In genomic region chr3:87287025-87287424, GRCh38 we compare ENCODE assay signal across 14 cellular contexts. TPM values are rescaled to one million over a fixed set of nuclear protein-coding genes. Genes with fewer than 3 reads are reported as not detected.
DNase-seq lines count a peak whose midpoint lies in the region; ATAC-seq and TF ChIP-seq lines count a peak whose summit lies in the region.
"Had no signal": no experiment of that assay in that cellular context is flagged by ENCODE, and none has a peak within 500 bp of the region (broad histone marks: within the 10 kb centered on the region; RNA-seq: fewer than 3 reads in every experiment).

No MANE protein-coding gene starts in this region.

- no peak overlapping the region for H2AFZ ChIP-seq in GM23338

- ATAC-seq in GM18907 (IDR thresholded peaks at IDR 0.05; ENCODE audit: unreplicated experiment) (peak; percentile 62), HG03439 (IDR thresholded peaks at IDR 0.05; ENCODE audit: unreplicated experiment) (peak; percentile 75), GM23338 (no peak)
- ATAC-seq: left colon had no signal

- no peaks in the 10 kb centered on the region; the same call in 1 of the 2 replicates for H3K9me2 ChIP-seq in GM23338 (ENCODE audit: insufficient read depth)

- H3K27ac Mint-ChIP-seq in GM23338 = no peak overlapping the region
- H3K27ac Mint-ChIP-seq: activated naive CD4-positive, alpha-beta T cell treated with anti-CD3 and anti-CD28 coated beads for 36 hours had no signal

- no peak overlapping the region for H3K4me2 ChIP-seq in GM23338

- no peaks in the 10 kb centered on the region for H3K79me2 ChIP-seq in GM23338 (replicated peaks; ENCODE audit: insufficient read depth)

- H4K20me1 ChIP-seq in GM23338 (replicated peaks; ENCODE audit: insufficient read depth) = no peaks in the 10 kb centered on the region

- H3K36me3 ChIP-seq in GM23338 (ENCODE audit: insufficient read depth) = no peaks in the 10 kb centered on the region

- H3K4me3 Mint-ChIP-seq in GM23338 = no peak overlapping the region
- H3K4me3 Mint-ChIP-seq: activated naive CD4-positive, alpha-beta T cell treated with anti-CD3 and anti-CD28 coated beads for 36 hours had no signal

- no peaks in the 10 kb centered on the region for H3K36me3 Mint-ChIP-seq in GM23338 (ENCODE audit: low read depth)

- H3F3A ChIP-seq in GM23338 (replicated peaks; ENCODE audit: low read depth) = no peaks in the 10 kb centered on the region

- TF ChIP-seq CTCF in epithelial cell of proximal tubule (conservative IDR thresholded peaks at IDR 0.05; ENCODE audit: low read depth, low read length) (no peak), GM23338 (conservative IDR thresholded peaks at IDR 0.05; ENCODE audit: low read depth in 2 of 2) (no peak)

- H3K4me1 ChIP-seq in GM23338 (ENCODE audit: insufficient read depth) = no peaks in the 10 kb centered on the region

- DNase-seq in AG08395 (ENCODE audit: low spot score) (peak; percentile 10), epithelial cell of proximal tubule (ENCODE audit: low read depth) (peak; percentile 13), NCI-H524 (lab: John Stamatoyannopoulos, UW) (no peak), Kasumi-1 (lab: John Stamatoyannopoulos, UW) (no peak), GM23338 (ENCODE audit: low spot score) (no peak)
- DNase-seq in activated naive CD4-positive, alpha-beta T cell treated with Interleukin-2 at 50 U/mL for 16 hours = no peak
- DNase-seq: activated naive CD4-positive, alpha-beta T cell treated with anti-CD3 and anti-CD28 coated beads for 36 hours; Karpas-422; left colon; NCI-H82 had no signal

- H3K27me3 ChIP-seq in GM23338 (ENCODE audit: insufficient read depth) = no peaks in the 10 kb centered on the region

- no peaks in the 10 kb centered on the region for H3K4me1 Mint-ChIP-seq in GM23338

- H3K27ac ChIP-seq in GM23338 (ENCODE audit: low read depth) = no peak overlapping the region
- H3K27ac ChIP-seq: C4-2B had no signal

- H3K9me3 Mint-ChIP-seq in GM23338 = no peaks in the 10 kb centered on the region
- H3K9me3 Mint-ChIP-seq: activated naive CD4-positive, alpha-beta T cell treated with anti-CD3 and anti-CD28 coated beads for 36 hours had no signal

- no peaks in the 10 kb centered on the region for H3K27me3 Mint-ChIP-seq in GM23338 (ENCODE audit: insufficient read depth, low read depth, poor library complexity)

- no peak overlapping the region for H3K4me3 ChIP-seq in epithelial cell of proximal tubule (ENCODE audit: low read depth, low read length)
- no peak overlapping the region for H3K4me3 ChIP-seq in GM23338

TF ChIP-seq in GM23338, 12 proteins besides CTCF, POLR2A, EP300 and RAD21 (continues in another document):
- TF ChIP-seq NANOG (IDR thresholded peaks at IDR 0.05; ENCODE audit: borderline replicate concordance) (no peak), CREB1 (CRISPR knock-in tag; IDR thresholded peaks at IDR 0.05; ENCODE audit: low read depth) (no peak), ZNF331 (CRISPR knock-in tag; IDR thresholded peaks at IDR 0.05; ENCODE audit: low read depth) (no peak), REST (IDR thresholded peaks at IDR 0.05; ENCODE audit: unreplicated experiment) (no peak), ETS1 (IDR thresholded peaks at IDR 0.05) (no peak), ZNF114 (CRISPR knock-in tag; IDR thresholded peaks at IDR 0.05) (no peak), STAT1 (IDR thresholded peaks at IDR 0.05; ENCODE audit: unreplicated experiment) (no peak), EZH2 (IDR thresholded peaks at IDR 0.05; ENCODE audit: low read depth, unreplicated experiment) (no peak), EZH2phosphoT487 (IDR thresholded peaks at IDR 0.05; ENCODE audit: unreplicated experiment) (no peak)

RNA-seq across cellular contexts. Expression of gene POU1F1, which starts 10.6 kb away (rescaled TPM):
- not detected in 2 replicates for total RNA-seq in epithelial cell of proximal tubule
- not detected in 2 replicates for total RNA-seq in GM23338 (2014; rRNA removed; shearing (Covaris generic))
- polyA plus RNA-seq in GM23338 (2016; fragmentation: Nextera tagmentation; extraction: Ambion mirVana) = not detected in 2 replicates
- total RNA-seq: activated naive CD4-positive, alpha-beta T cell treated with anti-CD3 and anti-CD28 coated beads for 36 hours; left colon; posterior vena cava had no signal

RNA-seq across cellular contexts. Expression of gene CHMP2B, which starts 59.9 kb away (rescaled TPM):
- 27.4 and 30.9 TPM in 2 replicates for total RNA-seq in epithelial cell of proximal tubule
- total RNA-seq in GM23338 (2014; rRNA removed; shearing (Covaris generic)) = 45.1 and 53.7 TPM in 2 replicates
- polyA plus RNA-seq in GM23338 (2016; fragmentation: Nextera tagmentation; extraction: Ambion mirVana) = 112 and 130 TPM in 2 replicates

Comparison
In these comparisons a context has a peak if more than half of its experiments do, and no peak if none do; other contexts are left out.
1. DNase-seq: peak in AG08395 (single experiment) and epithelial cell of proximal tubule (single experiment); none in NCI-H524 (0 of 2), activated naive CD4-positive, alpha-beta T cell treated with Interleukin-2 at 50 U/mL for 16 hours (single experiment), Kasumi-1 (0 of 2) and GM23338 (single experiment).